ENCODE assay signal across 18 cellular contexts in genomic region chr18:45085916-45086624, GRCh38.
A peak's percentile ranks its signal among the peaks of the same experiment; 100 is the strongest.
DNase-seq lines count a peak whose midpoint lies in the region; ATAC-seq and TF ChIP-seq lines count a peak whose summit lies in the region.
"Had no signal": no experiment of that assay in that cellular context is flagged by ENCODE, and none has a peak within 500 bp of the region (broad histone marks: within the 10 kb centered on the region; RNA-seq: fewer than 3 reads in every experiment).

No MANE protein-coding gene starts in this region.

- POLR2A ChIA-PET in WTC11 (lab: Charles Lee) = no interaction called here

- peaks cover 7% of the 10 kb centered on the region for H3K9me3 Mint-ChIP-seq in WTC11

- TF ChIP-seq CTCF in WTC11 (IDR thresholded peaks at IDR 0.05) = no peak

- H3K4me3 Mint-ChIP-seq in WTC11 = no peak overlapping the region

- ATAC-seq in WTC11 = peak; percentile 60
- ATAC-seq in stimulated activated naive CD8-positive, alpha-beta T cell treated with anti-CD3 and anti-CD28 coated beads, Interleukin-15, Interleukin-2, amounts not matched to agents 100 U/mL and 50 U/mL, for 24 hours = no peak
- no peak for ATAC-seq in left lobe of liver

- H3K36me3 Mint-ChIP-seq in WTC11 = peaks cover 3% of the 10 kb centered on the region
- H3K36me3 Mint-ChIP-seq: CD8-positive, alpha-beta memory T cell had no signal

- H3K4me1 Mint-ChIP-seq in WTC11 = peaks cover 14% of the 10 kb centered on the region
- H3K4me1 Mint-ChIP-seq: CD8-positive, alpha-beta memory T cell had no signal

- no peak overlapping the region; the same call in 1 of the 2 replicates for H3K27ac Mint-ChIP-seq in WTC11

- CTCF ChIA-PET in WTC11 (lab: Charles Lee) = interaction anchor here (1.3 kb wide), 1 partner anchor 127 kb away, joined by 8 read pairs; no protein-coding TSS in a partner anchor

- H3K27me3 Mint-ChIP-seq in WTC11 (ENCODE audit: low read depth) = no peaks in the 10 kb centered on the region

- peak; percentile 58 for DNase-seq in HT1080 (ENCODE audit: low read depth)
- DNase-seq in WTC11 (ENCODE audit: low spot score) = no peak
- peak; percentile 21 for DNase-seq in iPS-NIHi7 (ENCODE audit: extremely low spot score)
- DNase-seq in medulla oblongata (ENCODE audit: extremely low spot score) = no peak
- DNase-seq in stimulated activated naive CD8-positive, alpha-beta T cell treated with anti-CD3 and anti-CD28 coated beads, Interleukin-15, Interleukin-2, amounts not matched to agents 100 U/mL and 50 U/mL, for 24 hours = no peak
- DNase-seq in retina = no peak
- no peak for DNase-seq in left lobe of liver (ENCODE audit: low spot score)
- DNase-seq: ACHN; C1 segment of cervical spinal cord; CD8-positive, alpha-beta memory T cell; DMS53; GM23248; KBM-7; NCI-H1105 treated with DMSO at 0.1 percent for 48 hours; NCI-H1694; NCI-H2107; NCI-H226; NCI-H524 treated with DMSO at 0.1 percent for 48 hours had no signal

TF ChIP-seq in WTC11, 78 proteins besides CTCF, POLR2A, EP300 and RAD21:
- TF ChIP-seq ZNF423 (CRISPR knock-in tag; IDR thresholded peaks at IDR 0.05) = peak; percentile 60; the same call in 1 of the 2 replicates
- TF ChIP-seq NFYB (CRISPR knock-in tag; conservative IDR thresholded peaks at IDR 0.05; ENCODE audit: low read depth) = no peak

Comparison
In these comparisons a context has a peak if more than half of its experiments do, and no peak if none do; other contexts are left out.
1. DNase-seq: peak in HT1080 (single experiment) and iPS-NIHi7 (single experiment); none in WTC11 (single experiment), medulla oblongata (single experiment), stimulated activated naive CD8-positive, alpha-beta T cell treated with anti-CD3 and anti-CD28 coated beads, Interleukin-15, Interleukin-2, amounts not matched to agents 100 U/mL and 50 U/mL, for 24 hours (single experiment), retina (single experiment) and left lobe of liver (single experiment).